ENCODE assay signal across 9 cellular contexts in the genomic region with DNA sequence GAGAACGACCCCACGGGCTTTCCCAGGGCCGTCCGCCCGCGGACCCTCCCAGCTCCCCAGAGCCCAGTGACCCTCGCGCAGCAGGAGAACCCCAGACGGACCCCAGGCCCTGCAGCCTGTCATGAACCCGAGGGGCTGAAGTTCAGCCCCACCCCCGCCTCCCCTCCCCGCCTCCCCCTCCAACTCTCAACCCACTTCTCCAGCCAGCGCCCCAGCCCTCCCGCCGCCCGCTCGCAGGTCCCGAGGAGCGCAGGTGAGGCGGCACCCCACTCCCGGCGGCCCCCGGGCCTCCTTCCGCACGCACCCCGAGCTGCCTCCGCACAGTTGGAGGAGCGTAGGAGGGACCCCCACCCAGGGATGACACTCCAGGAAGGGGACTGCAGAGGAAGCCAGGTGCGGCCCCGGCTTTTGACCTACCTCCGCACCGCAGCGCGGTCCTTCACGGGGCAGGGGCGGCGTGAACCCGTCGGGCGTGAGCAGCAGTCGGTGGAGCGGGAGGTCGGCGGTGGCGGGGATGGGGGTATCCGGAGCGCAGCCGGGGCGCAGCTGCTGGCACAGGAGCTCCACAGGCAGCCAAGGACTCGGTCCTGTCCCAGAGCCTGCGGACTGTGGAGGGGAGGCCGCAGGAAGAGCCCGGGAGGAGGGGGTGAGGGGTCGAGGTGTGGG. TPM values are rescaled to one million over a fixed set of nuclear protein-coding genes. Genes with fewer than 3 reads are reported as not detected.
DNase-seq lines count a peak whose midpoint lies in the region; ATAC-seq and TF ChIP-seq lines count a peak whose summit lies in the region.
"Had no signal": no experiment of that assay in that cellular context is flagged by ENCODE, and none has a peak within 500 bp of the region (broad histone marks: within the 10 kb centered on the region; RNA-seq: fewer than 3 reads in every experiment).

A gene with protein sequence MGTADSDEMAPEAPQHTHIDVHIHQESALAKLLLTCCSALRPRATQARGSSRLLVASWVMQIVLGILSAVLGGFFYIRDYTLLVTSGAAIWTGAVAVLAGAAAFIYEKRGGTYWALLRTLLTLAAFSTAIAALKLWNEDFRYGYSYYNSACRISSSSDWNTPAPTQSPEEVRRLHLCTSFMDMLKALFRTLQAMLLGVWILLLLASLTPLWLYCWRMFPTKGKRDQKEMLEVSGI (plus strand): TSS at position 194 of the 666 bp plus-strand sequence. CDS start 782 bp downstream, outside the sequence.

- peaks cover 0 to 2% (median 1%) of the 10 kb centered on the region in 4 donors for H3K9me3 ChIP-seq in Peyer's patch
- peaks cover under 1% of the 10 kb centered on the region for H3K9me3 ChIP-seq in lower lobe of right lung

- TF ChIP-seq POLR2A in Peyer's patch (IDR thresholded peaks at IDR 0.05): peak in 1 of 2 donors; percentile 25

- H3K27ac ChIP-seq in Peyer's patch (peak within 1 kb of the TSS; percentile 73 to 92 (median 91)), lower lobe of right lung (peak within 1 kb of the TSS; percentile 72)

- peaks cover 0 to 13% (median 5%) of the 10 kb centered on the region in 4 donors for H3K4me1 ChIP-seq in Peyer's patch
- H3K4me1 ChIP-seq in lower lobe of right lung: no peaks in the 10 kb centered on the region

- H3K36me3 Mint-ChIP-seq in central memory CD8-positive, alpha-beta T cell (ENCODE audit: insufficient read depth): peaks cover 3% of the 10 kb centered on the region
- H3K36me3 Mint-ChIP-seq in stimulated activated naive CD8-positive, alpha-beta T cell treated with anti-CD3 and anti-CD28 coated beads, Interleukin-15, Interleukin-2, amounts not matched to agents 100 ng/mL and 50 ng/mL, for 24 hours (ENCODE audit: low read depth): no peaks in the 10 kb centered on the region

- peaks cover 6% of the 10 kb centered on the region for H3K4me1 Mint-ChIP-seq in central memory CD8-positive, alpha-beta T cell
- peaks cover 8% of the 10 kb centered on the region for H3K4me1 Mint-ChIP-seq in stimulated activated naive CD8-positive, alpha-beta T cell treated with anti-CD3 and anti-CD28 coated beads, Interleukin-15, Interleukin-2, amounts not matched to agents 100 ng/mL and 50 ng/mL, for 24 hours (ENCODE audit: low read depth)

- H3K36me3 ChIP-seq in Peyer's patch: peaks cover 0 to 25% (median 0%) of the 10 kb centered on the region in 3 donors
- peaks cover 16% of the 10 kb centered on the region for H3K36me3 ChIP-seq in lower lobe of right lung

- H3K9me3 Mint-ChIP-seq in central memory CD8-positive, alpha-beta T cell: no peaks in the 10 kb centered on the region
- no peaks in the 10 kb centered on the region for H3K9me3 Mint-ChIP-seq in stimulated activated naive CD8-positive, alpha-beta T cell treated with anti-CD3 and anti-CD28 coated beads, Interleukin-15, Interleukin-2, amounts not matched to agents 100 ng/mL and 50 ng/mL, for 24 hours

- peaks cover 52% of the 10 kb centered on the region for H3K27me3 Mint-ChIP-seq in central memory CD8-positive, alpha-beta T cell
- H3K27me3 Mint-ChIP-seq in stimulated activated naive CD8-positive, alpha-beta T cell treated with anti-CD3 and anti-CD28 coated beads, Interleukin-15, Interleukin-2, amounts not matched to agents 100 ng/mL and 50 ng/mL, for 24 hours: peaks cover 48% of the 10 kb centered on the region

- intact Hi-C loops in lower lobe of right lung (cut with DNase I): no loop called here

- peak in 2 of 3 donors; percentile 63 to 84 for DNase-seq in Peyer's patch
- no peak for DNase-seq in central memory CD8-positive, alpha-beta T cell (ENCODE audit: low spot score in 2 of 2)
- no peak for DNase-seq in lower lobe of right lung
- no peak for DNase-seq in NCI-H226
- DNase-seq in NCI-H2171 (lab: John Stamatoyannopoulos, UW): no peak
- no peak for DNase-seq in NCI-H2107 (lab: John Stamatoyannopoulos, UW)

- ATAC-seq in central memory CD8-positive, alpha-beta T cell (replicated peaks; ENCODE audit: extremely low read depth, poor library complexity, severe bottlenecking): peak; percentile 36
- ATAC-seq in lower lobe of right lung: peak; percentile 60 to 65
- no peak for ATAC-seq in HG02973 (IDR thresholded peaks at IDR 0.05; ENCODE audit: unreplicated experiment)

- no peak within 1 kb of the TSS for H3K27ac Mint-ChIP-seq in central memory CD8-positive, alpha-beta T cell (ENCODE audit: low read depth)
- no peak within 1 kb of the TSS for H3K27ac Mint-ChIP-seq in stimulated activated naive CD8-positive, alpha-beta T cell treated with anti-CD3 and anti-CD28 coated beads, Interleukin-15, Interleukin-2, amounts not matched to agents 100 ng/mL and 50 ng/mL, for 24 hours

- no peak for TF ChIP-seq CTCF in Peyer's patch (IDR thresholded peaks at IDR 0.05)
- no peak for TF ChIP-seq CTCF in lower lobe of right lung (IDR thresholded peaks at IDR 0.05)

- no peaks in the 10 kb centered on the region for H3K27me3 ChIP-seq in Peyer's patch
- peaks cover 34% of the 10 kb centered on the region for H3K27me3 ChIP-seq in lower lobe of right lung (ENCODE audit: low read depth)

- H3K4me3 Mint-ChIP-seq in central memory CD8-positive, alpha-beta T cell: peak within 1 kb of the TSS; percentile 58
- peak within 1 kb of the TSS; percentile 49 for H3K4me3 Mint-ChIP-seq in stimulated activated naive CD8-positive, alpha-beta T cell treated with anti-CD3 and anti-CD28 coated beads, Interleukin-15, Interleukin-2, amounts not matched to agents 100 ng/mL and 50 ng/mL, for 24 hours

- H3K4me3 ChIP-seq in Peyer's patch (peak within 1 kb of the TSS; percentile 50 to 81 (median 64)), lower lobe of right lung (peak within 1 kb of the TSS; percentile 63)

RNA-seq across cellular contexts. Expression of the gene that starts here (rescaled TPM):
- 100 to 1,000 TPM in 3 of 4 donors, 10 to 100 TPM in 1; 88.3 to 338 (median 232) TPM for total RNA-seq in Peyer's patch
- total RNA-seq in lower lobe of right lung: 57.4 TPM
- total RNA-seq: osteoblast had no signal

Comparison
In these comparisons a context has a peak if more than half of its experiments do, and no peak if none do; other contexts are left out.
1. DNase-seq: peak in Peyer's patch (2 of 3); none in central memory CD8-positive, alpha-beta T cell (0 of 2), lower lobe of right lung (single experiment), NCI-H226 (single experiment), NCI-H2171 (single experiment) and NCI-H2107 (single experiment).